Comparison of ENCODE assay signal across 9 cellular contexts in genomic region chr16:68234188-68235104, GRCh38. TPM values are rescaled to one million over a fixed set of nuclear protein-coding genes. Genes with fewer than 3 reads are reported as not detected.
A peak's percentile ranks its signal among the peaks of the same experiment; 100 is the strongest.
DNase-seq lines count a peak whose midpoint lies in the region; ATAC-seq and TF ChIP-seq lines count a peak whose summit lies in the region.
"Had no signal": no experiment of that assay in that cellular context is flagged by ENCODE, and none has a peak within 500 bp of the region (broad histone marks: within the 10 kb centered on the region; RNA-seq: fewer than 3 reads in every experiment).

No MANE protein-coding gene starts in this region.

- intact Hi-C loops in breast epithelium (cut with DNase I; ENCODE audit: low total_unique reads) (loop anchor here (10.0 kb wide), 1 partner anchor 150 kb away; the partner anchor contains the start of gene NFATC3), esophagus muscularis mucosa (cut with DNase I) (loop anchor here (5.0 kb wide), 1 partner anchor 147 kb away; the partner anchor contains the start of gene NFATC3)

- H2AFZ ChIP-seq in GM23248 = no peak overlapping the region

- no peaks in the 10 kb centered on the region for H3F3A ChIP-seq in GM23248 (ENCODE audit: insufficient read depth)

- no peak for TF ChIP-seq CTCF in breast epithelium (IDR thresholded peaks at IDR 0.05)
- TF ChIP-seq CTCF in esophagus muscularis mucosa (IDR thresholded peaks at IDR 0.05) = no peak

- DNase-seq in CMK (ENCODE audit: low read depth) (peak; percentile 42), NCI-H1092 treated with DMSO at 0.1 percent for 48 hours (lab: John Stamatoyannopoulos, UW) (peak; percentile 19), breast epithelium (ENCODE audit: low spot score in 2 of 2) (peak; percentile 86 to 94), esophagus muscularis mucosa (ENCODE audit: extremely low spot score) (no peak), medulla oblongata (ENCODE audit: extremely low spot score) (no peak), GM23248 (no peak)

- H3K27ac ChIP-seq in breast epithelium (peak overlapping the region; percentile 90 to 94), esophagus muscularis mucosa (replicated peaks in 1 of 4) (peak overlapping the region in 2 of 4 donors; percentile 85), GM23248 (no peak overlapping the region)

- H3K4me3 ChIP-seq in breast epithelium = peak overlapping the region in 2 of 3 donors; percentile 68 to 72
- peak overlapping the region; percentile 60 for H3K4me3 ChIP-seq in mucosa of stomach (ENCODE audit: low read length)
- no peak overlapping the region for H3K4me3 ChIP-seq in esophagus muscularis mucosa
- no peak overlapping the region for H3K4me3 ChIP-seq in GM23248
- H3K4me3 ChIP-seq: GM12878 had no signal

- H3K9ac ChIP-seq in mucosa of stomach (ENCODE audit: low read length) (peak overlapping the region; percentile 87), GM23248 (no peak overlapping the region)

- H3K4me1 ChIP-seq in breast epithelium = no peaks in the 10 kb centered on the region
- peaks cover 27% of the 10 kb centered on the region for H3K4me1 ChIP-seq in mucosa of stomach (ENCODE audit: control insufficient read depth, insufficient read depth, low read length)
- peaks cover 24 to 49% (median 28%) of the 10 kb centered on the region in 4 donors for H3K4me1 ChIP-seq in esophagus muscularis mucosa
- 0 out of 2 replicates have a peak, but pooled peaks cover 5% of the 10 kb centered on the region for H3K4me1 ChIP-seq in GM23248 (ENCODE audit: insufficient read depth)

- no peak overlapping the region for H3K4me2 ChIP-seq in GM23248 (ENCODE audit: unreplicated experiment)

- in situ Hi-C loops in GM23248 (cut with MboI) = no loop called here

- 69% methylated on average over 12 of the region's 13 CpGs for WGBS in esophagus muscularis mucosa
- 77 to 78% methylated on average over 12 to 13 of the region's 13 CpGs for WGBS in GM23248 (ENCODE audit: low coverage in 1 of 2, low lambda C conversion rate in 2 of 2, missing lambda C conversion rate in 2 of 2), 2 experiments

- no peaks in the 10 kb centered on the region for H3K9me3 ChIP-seq in breast epithelium
- H3K9me3 ChIP-seq in mucosa of stomach (ENCODE audit: control insufficient read depth, low read length) = no peaks in the 10 kb centered on the region
- H3K9me3 ChIP-seq in esophagus muscularis mucosa = no peaks in the 10 kb centered on the region
- no peaks in the 10 kb centered on the region for H3K9me3 ChIP-seq in GM23248 (ENCODE audit: low read depth)

- H4K20me1 ChIP-seq in GM23248 (ENCODE audit: insufficient read depth) = no peaks in the 10 kb centered on the region

- TF ChIP-seq EP300 in esophagus muscularis mucosa (IDR thresholded peaks at IDR 0.05) = no peak

- no peaks in the 10 kb centered on the region for H3K9me2 ChIP-seq in GM23248 (ENCODE audit: insufficient read depth)

- no peak for TF ChIP-seq POLR2A in breast epithelium (IDR thresholded peaks at IDR 0.05)
- no peak for TF ChIP-seq POLR2A in esophagus muscularis mucosa (IDR thresholded peaks at IDR 0.05; ENCODE audit: low read depth)

- no peaks in the 10 kb centered on the region for H3K27me3 ChIP-seq in breast epithelium
- no peaks in the 10 kb centered on the region for H3K27me3 ChIP-seq in mucosa of stomach (ENCODE audit: control insufficient read depth, insufficient read depth, low read length)
- no peaks in the 10 kb centered on the region for H3K27me3 ChIP-seq in esophagus muscularis mucosa
- H3K27me3 ChIP-seq in GM23248 (replicated peaks; ENCODE audit: insufficient read depth) = no peaks in the 10 kb centered on the region

- H3K79me2 ChIP-seq in GM23248 (ENCODE audit: insufficient read depth) = no peaks in the 10 kb centered on the region

- no peaks in the 10 kb centered on the region for H3K36me3 ChIP-seq in breast epithelium
- peaks cover 20% of the 10 kb centered on the region for H3K36me3 ChIP-seq in mucosa of stomach (ENCODE audit: control insufficient read depth, insufficient read depth, low read length)
- H3K36me3 ChIP-seq in esophagus muscularis mucosa = peaks cover 0 to 20% (median 13%) of the 10 kb centered on the region in 4 donors
- no peaks in the 10 kb centered on the region for H3K36me3 ChIP-seq in GM23248 (ENCODE audit: low read depth)

- ATAC-seq in GM21717 (IDR thresholded peaks at IDR 0.05; ENCODE audit: unreplicated experiment) = no peak
- ATAC-seq: GM12878 had no signal

RNA-seq across cellular contexts. Expression of gene ESRP2, which starts 1.5 kb away (rescaled TPM):
- total RNA-seq in breast epithelium (10 to 100 TPM in 2 of 3 donors, under 1 TPM in 1; 0.80 to 58.0 (median 26.5) TPM), esophagus muscularis mucosa (1 to 10 TPM in 1 of 4 donors, under 1 TPM in 3; 0.17 to 2.1 (median 0.52) TPM)
- total RNA-seq in GM23248 (2014; rRNA removed; shearing (Covaris generic)) = 0.32 TPM in 1 of 2 replicates, not detected in the other
- 0.34 TPM in 1 of 2 replicates, not detected in the other for polyA plus RNA-seq in GM23248 (2016; fragmentation: Nextera tagmentation; extraction: Ambion mirVana)

RNA-seq across cellular contexts. Expression of gene PLA2G15, which starts 10.7 kb away (rescaled TPM):
- total RNA-seq in breast epithelium (10 to 100 TPM; 15.4 to 34.7 (median 19.8) TPM), esophagus muscularis mucosa (10 to 100 TPM; 10.4 to 22.0 (median 15.3) TPM)
- total RNA-seq in GM23248 (2014; rRNA removed; shearing (Covaris generic)) = 36.2 and 47.6 TPM in 2 replicates
- polyA plus RNA-seq in GM23248 (2016; fragmentation: Nextera tagmentation; extraction: Ambion mirVana) = 24.8 and 26.0 TPM in 2 replicates

RNA-seq across cellular contexts. Expression of gene SLC7A6, which starts 29.9 kb away (rescaled TPM):
- total RNA-seq in breast epithelium = 100 to 1,000 TPM in 1 of 3 donors, 10 to 100 TPM in 2; 43.2 to 284 (median 65.2) TPM
- total RNA-seq in esophagus muscularis mucosa = 10 to 100 TPM; 18.9 to 37.1 (median 27.3) TPM
- 20.9 and 53.7 TPM in 2 replicates for total RNA-seq in GM23248 (2014; rRNA removed; shearing (Covaris generic))
- polyA plus RNA-seq in GM23248 (2016; fragmentation: Nextera tagmentation; extraction: Ambion mirVana) = 15.8 and 17.3 TPM in 2 replicates

Comparison
In these comparisons a context has a peak if more than half of its experiments do, and no peak if none do; other contexts are left out.
1. DNase-seq: peak in CMK (single experiment), NCI-H1092 treated with DMSO at 0.1 percent for 48 hours (single experiment) and breast epithelium (2 of 2); none in esophagus muscularis mucosa (single experiment), medulla oblongata (single experiment) and GM23248 (single experiment).
2. H3K4me3 ChIP-seq: peak in breast epithelium (2 of 3) and mucosa of stomach (single experiment); none in esophagus muscularis mucosa (0 of 4) and GM23248 (single experiment).